In the genomic region with DNA sequence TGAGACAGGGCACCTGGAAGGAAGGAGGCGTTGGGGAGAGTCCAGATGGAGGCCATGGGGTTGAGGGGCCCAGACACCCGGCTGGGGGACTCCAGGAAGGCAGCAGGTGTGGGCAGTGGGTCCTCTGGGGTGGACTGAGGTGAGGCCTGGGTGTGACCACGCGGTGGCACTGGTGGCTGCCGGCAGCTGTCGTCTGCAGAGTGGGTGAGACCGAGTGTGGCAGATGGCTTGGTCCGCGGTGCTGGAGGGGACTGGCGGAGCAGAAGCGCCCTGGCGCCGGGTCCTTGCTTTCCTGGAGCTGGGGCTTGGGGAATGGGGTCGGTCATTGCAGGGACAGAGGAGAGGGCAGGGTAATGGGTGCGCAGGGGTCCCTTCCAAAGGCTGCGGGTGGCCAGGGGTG, we compare ENCODE assay signal across 1 cellular context.
TF ChIP-seq lines count a peak whose summit lies in the region.

No MANE protein-coding gene starts in this region.

TF ChIP-seq in H1, 55 proteins besides CTCF, POLR2A, EP300 and RAD21:
- TF ChIP-seq, protein P1, sequence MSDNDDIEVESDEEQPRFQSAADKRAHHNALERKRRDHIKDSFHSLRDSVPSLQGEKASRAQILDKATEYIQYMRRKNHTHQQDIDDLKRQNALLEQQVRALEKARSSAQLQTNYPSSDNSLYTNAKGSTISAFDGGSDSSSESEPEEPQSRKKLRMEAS (IDR thresholded peaks at IDR 0.05), result peak; percentile 15; the same call in 1 of the 2 replicates
- no peak for TF ChIP-seq NRF1 (IDR thresholded peaks at IDR 0.05; ENCODE audit: low read depth, low read length)
- TF ChIP-seq JUND (IDR thresholded peaks at IDR 0.05; ENCODE audit: low read length), result no peak
- no peak for TF ChIP-seq RBBP5 (IDR thresholded peaks at IDR 0.05; ENCODE audit: borderline replicate concordance, low read depth, low read length)
- no peak for TF ChIP-seq KDM4A (IDR thresholded peaks at IDR 0.05; ENCODE audit: low read depth, low read length, severe bottlenecking)
